Comparison of ENCODE assay signal across 9 cellular contexts in the genomic region with DNA sequence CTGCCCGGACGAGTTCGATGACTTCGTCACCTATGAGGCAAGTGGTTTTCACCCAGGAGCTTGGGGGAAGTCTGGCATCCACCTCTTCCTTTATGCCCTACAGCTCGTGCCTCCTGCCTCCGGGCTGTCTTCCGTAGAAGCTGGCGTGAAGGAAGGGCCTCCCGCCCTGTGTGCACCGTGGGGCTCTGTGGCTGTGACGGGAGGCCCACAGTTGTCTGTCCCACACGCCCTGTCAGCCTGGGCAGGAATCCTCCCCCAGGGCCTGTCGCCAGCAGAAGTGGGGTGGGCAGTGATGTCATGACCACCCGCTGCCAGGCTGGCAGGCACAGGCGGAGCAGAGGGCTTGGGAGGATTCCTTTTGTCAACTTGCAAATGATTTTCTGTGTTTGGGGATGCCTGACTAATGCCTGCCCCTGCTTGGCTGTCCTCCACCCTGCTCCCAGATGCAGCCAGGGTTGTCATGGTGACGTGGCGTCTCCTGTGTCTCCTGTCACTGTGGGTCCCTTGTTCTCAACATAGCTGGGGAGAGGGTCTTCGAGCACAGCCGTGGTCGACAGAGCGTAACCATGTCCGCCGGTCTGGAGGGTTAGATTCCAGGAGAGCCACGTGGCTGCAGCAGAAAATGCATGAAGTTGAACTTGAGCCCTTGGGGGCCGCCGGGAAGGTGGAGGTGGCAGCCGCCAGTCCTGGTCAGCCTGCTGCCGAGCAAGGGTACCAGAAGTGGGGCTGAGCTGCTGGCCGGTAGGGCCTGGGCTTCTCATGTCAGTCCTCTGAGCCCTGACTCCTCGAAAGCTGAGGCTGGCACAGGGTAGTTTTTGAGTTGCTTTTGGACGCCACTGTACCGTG. TPM values are rescaled to one million over a fixed set of nuclear protein-coding genes. Genes with fewer than 3 reads are reported as not detected.
DNase-seq lines count a peak whose midpoint lies in the region; ATAC-seq and TF ChIP-seq lines count a peak whose summit lies in the region.
"Had no signal": no experiment of that assay in that cellular context is flagged by ENCODE, and none has a peak within 500 bp of the region (broad histone marks: within the 10 kb centered on the region; RNA-seq: fewer than 3 reads in every experiment).

No MANE protein-coding gene starts in this region.

- peaks cover 48% of the 10 kb centered on the region for H3K4me1 Mint-ChIP-seq in neural crest cell

- ATAC-seq in foreskin keratinocyte (peak; percentile 63), GM19395 (IDR thresholded peaks at IDR 0.05; ENCODE audit: unreplicated experiment) (no peak)

- no peaks in the 10 kb centered on the region for H3K27me3 ChIP-seq in foreskin keratinocyte
- H3K27me3 ChIP-seq in esophagus squamous epithelium, result no peaks in the 10 kb centered on the region

- H3K27me3 Mint-ChIP-seq in neural crest cell (ENCODE audit: low read depth), result no peaks in the 10 kb centered on the region

- peaks cover 4% of the 10 kb centered on the region for H3K36me3 Mint-ChIP-seq in neural crest cell (ENCODE audit: low read depth)

- H3K4me3 Mint-ChIP-seq in neural crest cell, result peak overlapping the region; percentile 20

- no peaks in the 10 kb centered on the region for H3K9me3 ChIP-seq in esophagus squamous epithelium

- peak overlapping the region; percentile 58 for H3K27ac Mint-ChIP-seq in neural crest cell (ENCODE audit: unreplicated experiment)

- H3K4me3 ChIP-seq in esophagus squamous epithelium, result no peak overlapping the region

- no peak for TF ChIP-seq CTCF in foreskin keratinocyte (conservative IDR thresholded peaks at IDR 0.05)
- no peak for TF ChIP-seq CTCF in neural crest cell (conservative IDR thresholded peaks at IDR 0.05)
- no peak for TF ChIP-seq CTCF in esophagus squamous epithelium (IDR thresholded peaks at IDR 0.05)

- peak overlapping the region; percentile 38 for H3K27ac ChIP-seq in foreskin keratinocyte
- H3K27ac ChIP-seq in esophagus squamous epithelium, result peak overlapping the region in 1 of 4 donors; percentile 13

- peaks cover 0 to 30% (median 0%) of the 10 kb centered on the region in 3 donors for H3K36me3 ChIP-seq in esophagus squamous epithelium

- no peak for TF ChIP-seq POLR2A in esophagus squamous epithelium (IDR thresholded peaks at IDR 0.05)

- whole genome bisulfite sequencing in esophagus squamous epithelium, 2 donors, result 38 to 64% methylated on average over 16 to 17 of the region's 32 CpGs

- H3K4me1 ChIP-seq in foreskin keratinocyte (no peaks in the 10 kb centered on the region), esophagus squamous epithelium (peaks cover 0 to 15% (median 10%) of the 10 kb centered on the region in 3 donors)

- no peaks in the 10 kb centered on the region for H3K9me3 Mint-ChIP-seq in neural crest cell

- DNase-seq in C1 segment of cervical spinal cord (lab: John Stamatoyannopoulos, UW) (peak; percentile 28 to 98 (median 86)), NCI-H446 treated with DMSO at 0.1 percent for 48 hours (lab: John Stamatoyannopoulos, UW) (peak; percentile 80), foreskin keratinocyte (peak; percentile 29 to 57), neural crest cell (ENCODE audit: low read depth, low spot score) (peak; percentile 53), SIG-M5 (lab: John Stamatoyannopoulos, UW) (no peak), esophagus squamous epithelium (lab: John Stamatoyannopoulos, UW) (no peak), NCI-H524 (lab: John Stamatoyannopoulos, UW) (no peak)
- DNase-seq: NCI-H1048 had no signal

- intact Hi-C loops in esophagus squamous epithelium (cut with DNase I), result loop anchor here (10.0 kb wide), 1 partner anchor 793 kb away; no protein-coding TSS in a partner anchor

RNA-seq across cellular contexts. Expression of a gene that starts 46.1 kb away (rescaled TPM):
- total RNA-seq in foreskin keratinocyte (14.9 and 15.1 TPM in 2 replicates), neural crest cell (70.5 and 72.2 TPM in 2 replicates), esophagus squamous epithelium (10 to 100 TPM in 2 of 4 donors, 1 to 10 TPM in 2; 8.0 to 25.6 (median 10.1) TPM)
- 10.9 and 12.0 TPM in 2 replicates for polyA plus RNA-seq in foreskin keratinocyte

RNA-seq across cellular contexts. Expression of a gene that starts 55.9 kb away (rescaled TPM):
- total RNA-seq in foreskin keratinocyte (46.9 and 47.1 TPM in 2 replicates), neural crest cell (56.9 and 60.3 TPM in 2 replicates), esophagus squamous epithelium (10 to 100 TPM; 29.4 to 69.6 (median 52.4) TPM)
- 38.5 and 39.4 TPM in 2 replicates for polyA plus RNA-seq in foreskin keratinocyte

Comparison
In these comparisons a context has a peak if more than half of its experiments do, and no peak if none do; other contexts are left out.
1. DNase-seq: peak in C1 segment of cervical spinal cord (14 of 14), NCI-H446 treated with DMSO at 0.1 percent for 48 hours (single experiment), foreskin keratinocyte (2 of 2) and neural crest cell (single experiment); none in SIG-M5 (single experiment), esophagus squamous epithelium (single experiment) and NCI-H524 (0 of 2).